ENCODE assay signal across 26 cellular contexts in genomic region chr2:113973856-113974255, GRCh38.
DNase-seq lines count a peak whose midpoint lies in the region; ATAC-seq and TF ChIP-seq lines count a peak whose summit lies in the region.
"Had no signal": no experiment of that assay in that cellular context is flagged by ENCODE, and none has a peak within 500 bp of the region (broad histone marks: within the 10 kb centered on the region; RNA-seq: fewer than 3 reads in every experiment).

No MANE protein-coding gene starts in this region.

- no peaks in the 10 kb centered on the region for H3K27me3 ChIP-seq in psoas muscle (ENCODE audit: insufficient read depth in 3 of 3, low read length in 2 of 3)
- H3K27me3 ChIP-seq: BLaER1 treated with 17β-estradiol and CSF1 and Interleukin-3, amounts not matched to agents 10 nM and 100 nM had no signal

- DNase-seq in G401 (ENCODE audit: low spot score) (peak; percentile 60), GM13976 (ENCODE audit: low spot score) (peak; percentile 2), NCI-H446 treated with DMSO at 0.1 percent for 48 hours (lab: John Stamatoyannopoulos, UW) (peak; percentile 11), left kidney (ENCODE audit: low read depth, low spot score) (peak; percentile 53), psoas muscle (no peak), COLO668 (lab: John Stamatoyannopoulos, UW; ENCODE audit: unreplicated experiment) (no peak), globus pallidus (ENCODE audit: low spot score) (no peak)
- DNase-seq: AML-193; CD4-positive, alpha-beta T cell; COR-L47; DMS79; EL; GF-D8; MV-4-11; NCI-H1105; NCI-H1436 treated with DMSO at 0.1 percent for 48 hours; NCI-H2029 treated with DMSO at 0.1 percent for 48 hours; NCI-H226; OCI-M1; SIG-M5; SW 1271 had no signal

- H3K27ac ChIP-seq in psoas muscle: no peak overlapping the region
- H3K27ac ChIP-seq: A549; BLaER1 treated with 17β-estradiol and CSF1 and Interleukin-3, amounts not matched to agents 10 nM and 100 nM; HL-60; SK-N-MC had no signal

- intact Hi-C loops in psoas muscle (cut with DNase I): no loop called here

- TF ChIP-seq CTCF in GM13976 (IDR thresholded peaks at IDR 0.05; ENCODE audit: borderline replicate concordance, control extremely low read depth, extremely low read depth, insufficient read depth, missing control alignments) (no peak), psoas muscle (IDR thresholded peaks at IDR 0.05) (no peak)

- 67 to 80% (median 72%) methylated on average over 4 of the region's 4 CpGs for WGBS in psoas muscle, 3 donors

- no peaks in the 10 kb centered on the region for H3K4me1 ChIP-seq in psoas muscle
- H3K4me1 ChIP-seq: A549 had no signal

- no peaks in the 10 kb centered on the region for H3K9me3 ChIP-seq in psoas muscle

- no peaks in the 10 kb centered on the region for H3K36me3 ChIP-seq in psoas muscle (ENCODE audit: insufficient read depth in 1 of 2, low read depth in 1 of 2)

- in situ Hi-C loops in G401 (cut with HindIII; ENCODE audit: low sequenced_read_pairs) (no loop called here), GM13976 (cut with MboI; ENCODE audit: low sequenced_read_pairs, unreplicated experiment) (no loop called here)

- H3K4me3 ChIP-seq in psoas muscle: no peak overlapping the region
- H3K4me3 ChIP-seq: A549; BLaER1 treated with 17β-estradiol and CSF1 and Interleukin-3, amounts not matched to agents 10 nM and 100 nM; SK-N-MC had no signal

- ATAC-seq in GM21786 (IDR thresholded peaks at IDR 0.05; ENCODE audit: unreplicated experiment) (no peak), psoas muscle (no peak)
- ATAC-seq: A549 had no signal

Comparison
In these comparisons a context has a peak if more than half of its experiments do, and no peak if none do; other contexts are left out.
1. DNase-seq: peak in G401 (single experiment), GM13976 (single experiment), NCI-H446 treated with DMSO at 0.1 percent for 48 hours (single experiment) and left kidney (single experiment); none in psoas muscle (0 of 2), COLO668 (single experiment) and globus pallidus (single experiment).